1 cellular context compared by ENCODE assay signal in the genomic region with DNA sequence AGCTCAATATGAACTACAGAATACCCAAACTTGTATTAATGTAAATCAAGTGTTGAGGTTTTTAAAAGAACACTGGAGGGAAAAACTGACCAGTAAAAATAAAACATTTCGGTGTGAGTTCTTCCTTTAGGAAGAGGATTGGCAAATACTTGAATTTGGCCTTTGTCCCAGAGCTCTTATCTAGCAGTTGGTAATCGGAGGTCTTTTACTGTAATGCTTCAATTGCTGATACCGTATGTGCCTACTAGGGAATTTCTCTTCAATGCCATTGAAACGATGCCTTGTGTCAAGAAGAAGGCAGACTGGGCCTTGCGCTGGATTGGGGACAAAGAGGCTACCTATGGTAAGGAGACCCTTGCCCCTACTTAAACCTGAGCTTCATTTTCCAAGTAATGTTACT.
TF ChIP-seq lines count a peak whose summit lies in the region.

No MANE protein-coding gene starts in this region.

TF ChIP-seq in WTC11, 78 proteins besides CTCF, POLR2A, EP300 and RAD21 (continued from another document):
- TF ChIP-seq, protein P1, sequence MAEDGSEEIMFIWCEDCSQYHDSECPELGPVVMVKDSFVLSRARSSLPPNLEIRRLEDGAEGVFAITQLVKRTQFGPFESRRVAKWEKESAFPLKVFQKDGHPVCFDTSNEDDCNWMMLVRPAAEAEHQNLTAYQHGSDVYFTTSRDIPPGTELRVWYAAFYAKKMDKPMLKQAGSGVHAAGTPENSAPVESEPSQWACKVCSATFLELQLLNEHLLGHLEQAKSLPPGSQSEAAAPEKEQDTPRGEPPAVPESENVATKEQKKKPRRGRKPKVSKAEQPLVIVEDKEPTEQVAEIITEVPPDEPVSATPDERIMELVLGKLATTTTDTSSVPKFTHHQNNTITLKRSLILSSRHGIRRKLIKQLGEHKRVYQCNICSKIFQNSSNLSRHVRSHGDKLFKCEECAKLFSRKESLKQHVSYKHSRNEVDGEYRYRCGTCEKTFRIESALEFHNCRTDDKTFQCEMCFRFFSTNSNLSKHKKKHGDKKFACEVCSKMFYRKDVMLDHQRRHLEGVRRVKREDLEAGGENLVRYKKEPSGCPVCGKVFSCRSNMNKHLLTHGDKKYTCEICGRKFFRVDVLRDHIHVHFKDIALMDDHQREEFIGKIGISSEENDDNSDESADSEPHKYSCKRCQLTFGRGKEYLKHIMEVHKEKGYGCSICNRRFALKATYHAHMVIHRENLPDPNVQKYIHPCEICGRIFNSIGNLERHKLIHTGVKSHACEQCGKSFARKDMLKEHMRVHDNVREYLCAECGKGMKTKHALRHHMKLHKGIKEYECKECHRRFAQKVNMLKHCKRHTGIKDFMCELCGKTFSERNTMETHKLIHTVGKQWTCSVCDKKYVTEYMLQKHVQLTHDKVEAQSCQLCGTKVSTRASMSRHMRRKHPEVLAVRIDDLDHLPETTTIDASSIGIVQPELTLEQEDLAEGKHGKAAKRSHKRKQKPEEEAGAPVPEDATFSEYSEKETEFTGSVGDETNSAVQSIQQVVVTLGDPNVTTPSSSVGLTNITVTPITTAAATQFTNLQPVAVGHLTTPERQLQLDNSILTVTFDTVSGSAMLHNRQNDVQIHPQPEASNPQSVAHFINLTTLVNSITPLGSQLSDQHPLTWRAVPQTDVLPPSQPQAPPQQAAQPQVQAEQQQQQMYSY (CRISPR knock-in tag; IDR thresholded peaks at IDR 0.05) = no peak
- no peak for TF ChIP-seq JAZF1 (CRISPR knock-in tag; IDR thresholded peaks at IDR 0.05)
- TF ChIP-seq ZBTB21 (CRISPR knock-in tag; IDR thresholded peaks at IDR 0.05; ENCODE audit: borderline replicate concordance) = no peak
- TF ChIP-seq, protein P2, sequence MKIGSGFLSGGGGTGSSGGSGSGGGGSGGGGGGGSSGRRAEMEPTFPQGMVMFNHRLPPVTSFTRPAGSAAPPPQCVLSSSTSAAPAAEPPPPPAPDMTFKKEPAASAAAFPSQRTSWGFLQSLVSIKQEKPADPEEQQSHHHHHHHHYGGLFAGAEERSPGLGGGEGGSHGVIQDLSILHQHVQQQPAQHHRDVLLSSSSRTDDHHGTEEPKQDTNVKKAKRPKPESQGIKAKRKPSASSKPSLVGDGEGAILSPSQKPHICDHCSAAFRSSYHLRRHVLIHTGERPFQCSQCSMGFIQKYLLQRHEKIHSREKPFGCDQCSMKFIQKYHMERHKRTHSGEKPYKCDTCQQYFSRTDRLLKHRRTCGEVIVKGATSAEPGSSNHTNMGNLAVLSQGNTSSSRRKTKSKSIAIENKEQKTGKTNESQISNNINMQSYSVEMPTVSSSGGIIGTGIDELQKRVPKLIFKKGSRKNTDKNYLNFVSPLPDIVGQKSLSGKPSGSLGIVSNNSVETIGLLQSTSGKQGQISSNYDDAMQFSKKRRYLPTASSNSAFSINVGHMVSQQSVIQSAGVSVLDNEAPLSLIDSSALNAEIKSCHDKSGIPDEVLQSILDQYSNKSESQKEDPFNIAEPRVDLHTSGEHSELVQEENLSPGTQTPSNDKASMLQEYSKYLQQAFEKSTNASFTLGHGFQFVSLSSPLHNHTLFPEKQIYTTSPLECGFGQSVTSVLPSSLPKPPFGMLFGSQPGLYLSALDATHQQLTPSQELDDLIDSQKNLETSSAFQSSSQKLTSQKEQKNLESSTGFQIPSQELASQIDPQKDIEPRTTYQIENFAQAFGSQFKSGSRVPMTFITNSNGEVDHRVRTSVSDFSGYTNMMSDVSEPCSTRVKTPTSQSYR (CRISPR knock-in tag; IDR thresholded peaks at IDR 0.05) = no peak
- TF ChIP-seq, protein P3, sequence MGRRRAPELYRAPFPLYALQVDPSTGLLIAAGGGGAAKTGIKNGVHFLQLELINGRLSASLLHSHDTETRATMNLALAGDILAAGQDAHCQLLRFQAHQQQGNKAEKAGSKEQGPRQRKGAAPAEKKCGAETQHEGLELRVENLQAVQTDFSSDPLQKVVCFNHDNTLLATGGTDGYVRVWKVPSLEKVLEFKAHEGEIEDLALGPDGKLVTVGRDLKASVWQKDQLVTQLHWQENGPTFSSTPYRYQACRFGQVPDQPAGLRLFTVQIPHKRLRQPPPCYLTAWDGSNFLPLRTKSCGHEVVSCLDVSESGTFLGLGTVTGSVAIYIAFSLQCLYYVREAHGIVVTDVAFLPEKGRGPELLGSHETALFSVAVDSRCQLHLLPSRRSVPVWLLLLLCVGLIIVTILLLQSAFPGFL (CRISPR knock-in tag; IDR thresholded peaks at IDR 0.05; ENCODE audit: borderline replicate concordance) = no peak
- no peak for TF ChIP-seq ZNF512 (CRISPR knock-in tag; IDR thresholded peaks at IDR 0.05; ENCODE audit: borderline replicate concordance)
- no peak for TF ChIP-seq NFE2L1 (CRISPR knock-in tag; IDR thresholded peaks at IDR 0.05)
TF ChIP-seq in WTC11: peak in this region for 0.
